17 cellular contexts compared by ENCODE assay signal in genomic region chr4:70681730-70682129, GRCh38. TPM values are rescaled to one million over a fixed set of nuclear protein-coding genes. Genes with fewer than 3 reads are reported as not detected.
DNase-seq lines count a peak whose midpoint lies in the region; ATAC-seq and TF ChIP-seq lines count a peak whose summit lies in the region.
"Had no signal": no experiment of that assay in that cellular context is flagged by ENCODE, and none has a peak within 500 bp of the region (broad histone marks: within the 10 kb centered on the region; RNA-seq: fewer than 3 reads in every experiment).

No MANE protein-coding gene starts in this region.

- peaks cover 4% of the 10 kb centered on the region for H3K27me3 Mint-ChIP-seq in Caco-2 (ENCODE audit: insufficient read depth, unreplicated experiment)
- H3K27me3 Mint-ChIP-seq: activated naive CD8-positive, alpha-beta T cell treated with anti-CD3 and anti-CD28 coated beads, Interleukin-2, amount 50 U/mL, for 24 hours; stimulated activated memory B cell treated with anti-CD40 and anti-IgM and Interleukin-4, amounts not matched to agents 10 μg/mL and 1 μg/mL and 100 μg/mL, for 72 hours had no signal

- H2AFZ ChIP-seq in MM.1S (ENCODE audit: low read length) = no peak overlapping the region

- no peak for TF ChIP-seq CTCF in MM.1S (IDR thresholded peaks at IDR 0.05; ENCODE audit: low read length)
- no peak for TF ChIP-seq CTCF in Caco-2 (IDR thresholded peaks at IDR 0.05; ENCODE audit: insufficient read depth in 1 of 2, low read depth in 1 of 2, low read length in 1 of 2, severe bottlenecking in 1 of 2, unreplicated experiment in 1 of 2)

- no peaks in the 10 kb centered on the region for H3K9me3 ChIP-seq in MM.1S (replicated peaks; ENCODE audit: insufficient read depth, low read length)
- no peaks in the 10 kb centered on the region for H3K9me3 ChIP-seq in Caco-2

- peaks cover 36% of the 10 kb centered on the region for H3K79me2 ChIP-seq in MM.1S (ENCODE audit: low read length)

- ATAC-seq in GM18498 (IDR thresholded peaks at IDR 0.05; ENCODE audit: unreplicated experiment) (peak; percentile 42), GM19467 (IDR thresholded peaks at IDR 0.05; ENCODE audit: unreplicated experiment) (peak; percentile 39), HG02973 (IDR thresholded peaks at IDR 0.05; ENCODE audit: unreplicated experiment) (peak; percentile 42), HG02884 (IDR thresholded peaks at IDR 0.05; ENCODE audit: unreplicated experiment) (no peak), GM18519 (IDR thresholded peaks at IDR 0.05; ENCODE audit: low FRiP score, unreplicated experiment) (no peak)
- ATAC-seq: activated naive CD8-positive, alpha-beta T cell treated with anti-CD3 and anti-CD28 coated beads, Interleukin-2, amount 50 U/mL, for 24 hours; activated T-cell treated with anti-CD3 and anti-CD28 coated beads, Interleukin-2, amount 50 U/mL, for 4 hours; left lobe of liver; stimulated activated memory B cell treated with anti-CD40 and anti-IgM and Interleukin-4, amounts not matched to agents 10 μg/mL and 1 μg/mL and 100 μg/mL, for 72 hours had no signal

- no peaks in the 10 kb centered on the region for H3K36me3 Mint-ChIP-seq in Caco-2 (ENCODE audit: insufficient read depth, unreplicated experiment)
- H3K36me3 Mint-ChIP-seq: stimulated activated memory B cell treated with anti-CD40 and anti-IgM and Interleukin-4, amounts not matched to agents 10 μg/mL and 1 μg/mL and 100 μg/mL, for 72 hours had no signal

- H3F3A ChIP-seq in MM.1S (ENCODE audit: insufficient read depth, low read length) = peaks cover 53% of the 10 kb centered on the region

- peaks cover 64% of the 10 kb centered on the region for H3K4me1 ChIP-seq in MM.1S (ENCODE audit: low read length)
- H3K4me1 ChIP-seq in Caco-2 = no peaks in the 10 kb centered on the region

- in situ Hi-C loops in KBM-7 (cut with MboI; ENCODE audit: low pct_unique_long_range_greater_than_20kb, low sequenced_read_pairs) = no loop called here

- H3K27ac ChIP-seq in MM.1S (ENCODE audit: low read length) = peak overlapping the region; percentile 99
- H3K27ac ChIP-seq: skin epidermis had no signal

- no TSS peak for BruUV-seq in Caco-2 (replicated peaks; lab: Mats Ljungman, UMichigan)

- POLR2A ChIA-PET in Caco-2 (lab: Charles Lee) = no interaction called here

- peak overlapping the region; percentile 50 for H3K4me2 ChIP-seq in MM.1S (ENCODE audit: low read depth, low read length)

- H4K20me1 ChIP-seq in MM.1S (ENCODE audit: insufficient read depth, low read length) = no peaks in the 10 kb centered on the region

- H3K4me3 ChIP-seq in MM.1S (ENCODE audit: low read length) (no peak overlapping the region), Caco-2 (ENCODE audit: low read depth, low read length) (no peak overlapping the region)
- H3K4me3 ChIP-seq: skin epidermis had no signal

- H3K36me3 ChIP-seq in MM.1S (replicated peaks; ENCODE audit: insufficient read depth, low read length) (no peaks in the 10 kb centered on the region), Caco-2 (ENCODE audit: control insufficient read depth, insufficient read depth, low read length) (no peaks in the 10 kb centered on the region)

- H3K27me3 ChIP-seq in MM.1S (replicated peaks; ENCODE audit: insufficient read depth, low read length) = no peaks in the 10 kb centered on the region
- no peaks in the 10 kb centered on the region for H3K27me3 ChIP-seq in Caco-2 (replicated peaks; ENCODE audit: control insufficient read depth, insufficient read depth, low read length)

- H3K9me3 Mint-ChIP-seq in Caco-2 (ENCODE audit: unreplicated experiment) = no peaks in the 10 kb centered on the region
- H3K9me3 Mint-ChIP-seq: activated naive CD8-positive, alpha-beta T cell treated with anti-CD3 and anti-CD28 coated beads, Interleukin-2, amount 50 U/mL, for 24 hours; activated T-cell treated with anti-CD3 and anti-CD28 coated beads, Interleukin-2, amount 50 U/mL, for 4 hours; stimulated activated memory B cell treated with anti-CD40 and anti-IgM and Interleukin-4, amounts not matched to agents 10 μg/mL and 1 μg/mL and 100 μg/mL, for 72 hours had no signal

- H3K27ac Mint-ChIP-seq in Caco-2 (ENCODE audit: unreplicated experiment) = no peak overlapping the region
- H3K27ac Mint-ChIP-seq: activated naive CD8-positive, alpha-beta T cell treated with anti-CD3 and anti-CD28 coated beads, Interleukin-2, amount 50 U/mL, for 24 hours had no signal

- intact Hi-C loops in Caco-2 (cut with micrococcal nuclease; ENCODE audit: unreplicated experiment) = no loop called here

- H3K4me1 Mint-ChIP-seq in Caco-2 (ENCODE audit: low read depth, unreplicated experiment) = no peaks in the 10 kb centered on the region

- CTCF ChIA-PET in Caco-2 (lab: Charles Lee) = no interaction called here

- no peak overlapping the region for H3K4me3 Mint-ChIP-seq in Caco-2 (ENCODE audit: unreplicated experiment)
- H3K4me3 Mint-ChIP-seq: activated naive CD8-positive, alpha-beta T cell treated with anti-CD3 and anti-CD28 coated beads, Interleukin-2, amount 50 U/mL, for 24 hours; activated T-cell treated with anti-CD3 and anti-CD28 coated beads, Interleukin-2, amount 50 U/mL, for 4 hours; stimulated activated memory B cell treated with anti-CD40 and anti-IgM and Interleukin-4, amounts not matched to agents 10 μg/mL and 1 μg/mL and 100 μg/mL, for 72 hours had no signal

- no peaks in the 10 kb centered on the region for H3K9me2 ChIP-seq in MM.1S (replicated peaks; ENCODE audit: insufficient read depth, low read length)

- DNase-seq in MM.1S (peak; percentile 79), KBM-7 (no peak), Caco-2 (no peak)
- DNase-seq: activated naive CD8-positive, alpha-beta T cell treated with anti-CD3 and anti-CD28 coated beads, Interleukin-2, amount 50 U/mL, for 24 hours; activated T-cell treated with anti-CD3 and anti-CD28 coated beads, Interleukin-2, amount 50 U/mL, for 4 hours; effector CD8-positive, alpha-beta T cell; NCI-H510A; trophoblast cell had no signal

- H3K9ac ChIP-seq in MM.1S (ENCODE audit: low read length) = peak overlapping the region; percentile 48; the same call in 1 of the 2 replicates

RNA-seq across cellular contexts. Expression of gene UTP3, which starts 6.6 kb away (rescaled TPM):
- total RNA-seq in Caco-2 (2022) = 28.2 and 31.4 TPM in 2 replicates

RNA-seq across cellular contexts. Expression of gene JCHAIN, which starts 15.4 kb away (rescaled TPM):
- not detected in 2 replicates for total RNA-seq in Caco-2 (2022)
- total RNA-seq: SK-MEL-5 had no signal

RNA-seq across cellular contexts. Expression of gene RUFY3, which starts 40.0 kb away (rescaled TPM):
- total RNA-seq in Caco-2 (2022) = 36.6 and 45.0 TPM in 2 replicates

RNA-seq across cellular contexts. Expression of gene ENAM, which starts 53.2 kb away (rescaled TPM):
- total RNA-seq in Caco-2 (2022) = not detected in 2 replicates
- total RNA-seq: activated T-cell treated with anti-CD3 and anti-CD28 coated beads, Interleukin-2, amount 50 U/mL, for 4 hours; SK-MEL-5 had no signal

Comparison
In these comparisons a context has a peak if more than half of its experiments do, and no peak if none do; other contexts are left out.
1. ATAC-seq: peak in GM18498 (single experiment), GM19467 (single experiment) and HG02973 (single experiment); none in HG02884 (single experiment) and GM18519 (single experiment).